ENCODE assay signal across 16 cellular contexts in the genomic region with DNA sequence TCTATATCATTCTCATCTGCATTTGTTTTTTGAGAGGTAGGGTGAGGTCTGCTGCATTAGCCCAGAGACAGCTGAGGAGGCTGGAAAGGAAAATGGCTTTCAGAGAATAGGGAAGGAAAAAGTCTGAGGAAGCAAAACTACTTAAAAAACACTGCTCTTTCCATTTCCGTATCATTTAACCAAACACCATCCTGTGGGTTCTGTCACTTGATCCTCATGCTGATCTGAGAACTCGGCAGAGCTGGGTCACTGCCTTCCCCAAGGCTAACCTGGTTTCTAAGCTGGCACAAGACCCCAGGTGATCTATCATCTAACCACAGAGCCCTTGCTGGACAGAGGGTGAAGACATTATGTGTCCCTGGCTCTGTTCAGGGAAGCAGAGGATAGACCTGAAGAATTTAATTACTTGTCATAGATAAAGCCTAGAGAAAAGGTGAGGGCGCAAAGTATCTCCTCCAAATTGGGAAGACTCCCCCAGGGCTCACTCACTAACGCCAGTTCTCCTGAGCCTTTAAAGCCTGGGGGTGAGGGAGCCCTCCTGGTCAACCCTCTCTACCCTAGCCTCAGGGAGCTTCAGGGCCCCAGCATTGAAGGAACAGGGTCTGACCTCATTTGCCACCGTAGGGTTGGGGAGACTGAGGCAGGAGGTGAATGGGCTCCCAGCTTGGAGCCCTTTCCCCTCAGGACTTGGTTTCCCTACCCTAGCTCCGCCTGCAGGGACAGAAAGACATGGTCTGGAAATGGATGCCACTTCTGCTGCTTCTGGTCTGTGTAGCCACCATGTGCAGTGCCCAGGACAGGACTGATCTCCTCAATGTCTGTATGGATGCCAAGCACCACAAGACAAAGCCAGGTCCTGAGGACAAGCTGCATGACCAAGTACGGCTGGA. TPM values are rescaled to one million over a fixed set of nuclear protein-coding genes. Genes with fewer than 3 reads are reported as not detected.
DNase-seq lines count a peak whose midpoint lies in the region; ATAC-seq and TF ChIP-seq lines count a peak whose summit lies in the region.
"Had no signal": no experiment of that assay in that cellular context is flagged by ENCODE, and none has a peak within 500 bp of the region (broad histone marks: within the 10 kb centered on the region; RNA-seq: fewer than 3 reads in every experiment).

No MANE protein-coding gene starts in this region.

- ATAC-seq in activated CD8-positive, alpha-beta T cell treated with anti-CD3 and anti-CD28 coated beads, Interleukin-2, amount 10 ng/mL, durations not matched to agents 7 days and 5 days: peak; percentile 46
- no peak for ATAC-seq in activated CD8-positive, alpha-beta T cell treated with anti-CD3 and anti-CD28 coated beads for 36 hours
- no peak for ATAC-seq in left lobe of liver
- ATAC-seq: GM12878; naive thymus-derived CD4-positive, alpha-beta T cell had no signal

- no peaks in the 10 kb centered on the region for H3K9me3 Mint-ChIP-seq in activated CD8-positive, alpha-beta T cell treated with anti-CD3 and anti-CD28 coated beads, Interleukin-2, amount 10 ng/mL, durations not matched to agents 7 days and 5 days (ENCODE audit: insufficient read depth)
- no peaks in the 10 kb centered on the region for H3K9me3 Mint-ChIP-seq in activated CD8-positive, alpha-beta T cell treated with anti-CD3 and anti-CD28 coated beads for 36 hours
- H3K9me3 Mint-ChIP-seq in T-helper 2 cell treated with Interferon-gamma antibody and Interleukin-4, amounts not matched to agents 5 μg/mL and 100 μg/mL, for 36 hours: no peaks in the 10 kb centered on the region
- H3K9me3 Mint-ChIP-seq: activated CD4-positive, alpha-beta memory T cell treated with anti-CD3 and anti-CD28 coated beads for 36 hours had no signal

- TF ChIP-seq CTCF in activated CD8-positive, alpha-beta T cell treated with anti-CD3 and anti-CD28 coated beads for 36 hours (IDR thresholded peaks at IDR 0.05): no peak

- no peak overlapping the region for H3K4me3 Mint-ChIP-seq in activated CD8-positive, alpha-beta T cell treated with anti-CD3 and anti-CD28 coated beads, Interleukin-2, amount 10 ng/mL, durations not matched to agents 7 days and 5 days
- H3K4me3 Mint-ChIP-seq in activated CD8-positive, alpha-beta T cell treated with anti-CD3 and anti-CD28 coated beads for 36 hours: no peak overlapping the region
- H3K4me3 Mint-ChIP-seq in T-helper 2 cell treated with Interferon-gamma antibody and Interleukin-4, amounts not matched to agents 5 μg/mL and 100 μg/mL, for 36 hours: peak overlapping the region; percentile 44
- H3K4me3 Mint-ChIP-seq: activated CD4-positive, alpha-beta memory T cell treated with anti-CD3 and anti-CD28 coated beads for 36 hours had no signal

- no peaks in the 10 kb centered on the region for H3K36me3 Mint-ChIP-seq in activated CD8-positive, alpha-beta T cell treated with anti-CD3 and anti-CD28 coated beads, Interleukin-2, amount 10 ng/mL, durations not matched to agents 7 days and 5 days (ENCODE audit: low read depth)
- H3K36me3 Mint-ChIP-seq in activated CD8-positive, alpha-beta T cell treated with anti-CD3 and anti-CD28 coated beads for 36 hours (ENCODE audit: low read depth): no peaks in the 10 kb centered on the region
- H3K36me3 Mint-ChIP-seq in T-helper 2 cell treated with Interferon-gamma antibody and Interleukin-4, amounts not matched to agents 5 μg/mL and 100 μg/mL, for 36 hours (ENCODE audit: low read depth): no peaks in the 10 kb centered on the region
- H3K36me3 Mint-ChIP-seq: activated CD4-positive, alpha-beta memory T cell treated with anti-CD3 and anti-CD28 coated beads for 36 hours; naive thymus-derived CD4-positive, alpha-beta T cell had no signal

- POLR2A ChIA-PET in activated CD8-positive, alpha-beta T cell treated with anti-CD3 and anti-CD28 coated beads, Interleukin-2, amount 10 ng/mL, durations not matched to agents 7 days and 5 days (lab: Charles Lee): no interaction called here
- POLR2A ChIA-PET in activated CD8-positive, alpha-beta T cell treated with anti-CD3 and anti-CD28 coated beads for 36 hours (lab: Charles Lee): no interaction called here

- peaks cover 23% of the 10 kb centered on the region for H3K27me3 Mint-ChIP-seq in activated CD8-positive, alpha-beta T cell treated with anti-CD3 and anti-CD28 coated beads, Interleukin-2, amount 10 ng/mL, durations not matched to agents 7 days and 5 days (ENCODE audit: low read depth)
- H3K27me3 Mint-ChIP-seq in activated CD8-positive, alpha-beta T cell treated with anti-CD3 and anti-CD28 coated beads for 36 hours: peaks cover 14% of the 10 kb centered on the region
- peaks cover 35% of the 10 kb centered on the region for H3K27me3 Mint-ChIP-seq in T-helper 2 cell treated with Interferon-gamma antibody and Interleukin-4, amounts not matched to agents 5 μg/mL and 100 μg/mL, for 36 hours (ENCODE audit: low read depth)

- intact Hi-C loops in activated CD8-positive, alpha-beta T cell treated with anti-CD3 and anti-CD28 coated beads for 36 hours (cut with micrococcal nuclease): no loop called here

- H3K27ac Mint-ChIP-seq in activated CD8-positive, alpha-beta T cell treated with anti-CD3 and anti-CD28 coated beads, Interleukin-2, amount 10 ng/mL, durations not matched to agents 7 days and 5 days: peak overlapping the region; percentile 56
- no peak overlapping the region for H3K27ac Mint-ChIP-seq in activated CD8-positive, alpha-beta T cell treated with anti-CD3 and anti-CD28 coated beads for 36 hours
- peak overlapping the region; percentile 37 for H3K27ac Mint-ChIP-seq in T-helper 2 cell treated with Interferon-gamma antibody and Interleukin-4, amounts not matched to agents 5 μg/mL and 100 μg/mL, for 36 hours
- H3K27ac Mint-ChIP-seq: activated CD4-positive, alpha-beta memory T cell treated with anti-CD3 and anti-CD28 coated beads for 36 hours; naive thymus-derived CD4-positive, alpha-beta T cell had no signal

- DNase-seq in activated CD8-positive, alpha-beta T cell treated with anti-CD3 and anti-CD28 coated beads, Interleukin-2, amount 10 ng/mL, durations not matched to agents 7 days and 5 days: no peak
- no peak for DNase-seq in activated CD8-positive, alpha-beta T cell treated with anti-CD3 and anti-CD28 coated beads for 36 hours
- no peak for DNase-seq in T-helper 2 cell treated with Interferon-gamma antibody and Interleukin-4, amounts not matched to agents 5 μg/mL and 100 μg/mL, for 36 hours (ENCODE audit: low spot score)
- DNase-seq in left lobe of liver (ENCODE audit: low spot score): peak; percentile 32
- DNase-seq in substantia nigra (lab: John Stamatoyannopoulos, UW): no peak
- DNase-seq in COLO668 (lab: John Stamatoyannopoulos, UW; ENCODE audit: unreplicated experiment): no peak
- DNase-seq in stimulated activated CD4-positive, alpha-beta T cell treated with anti-CD3 and anti-CD28 coated beads, Interleukin-2, amount 100 ng/mL, for 24 hours: no peak
- no peak for DNase-seq in activated gamma-delta T cell (lab: John Stamatoyannopoulos, UW)
- DNase-seq: activated CD4-positive, alpha-beta memory T cell treated with anti-CD3 and anti-CD28 coated beads for 36 hours; activated naive CD4-positive, alpha-beta T cell treated with anti-CD3 and anti-CD28 coated beads, Interleukin-2, amount 50 U/mL, for 16 hours; NCI-H146; NK-92 treated with Interleukin-12 subunit alpha and Interleukin-12 subunit beta, amount 100 ng/mL, for 24 hours; small intestine had no signal

- peaks cover 33% of the 10 kb centered on the region for H3K4me1 Mint-ChIP-seq in activated CD8-positive, alpha-beta T cell treated with anti-CD3 and anti-CD28 coated beads, Interleukin-2, amount 10 ng/mL, durations not matched to agents 7 days and 5 days (ENCODE audit: low read depth)
- peaks cover 16% of the 10 kb centered on the region for H3K4me1 Mint-ChIP-seq in activated CD8-positive, alpha-beta T cell treated with anti-CD3 and anti-CD28 coated beads for 36 hours (ENCODE audit: low read depth)
- peaks cover 17% of the 10 kb centered on the region for H3K4me1 Mint-ChIP-seq in T-helper 2 cell treated with Interferon-gamma antibody and Interleukin-4, amounts not matched to agents 5 μg/mL and 100 μg/mL, for 36 hours (ENCODE audit: low read depth)

- H3K27ac ChIP-seq in substantia nigra (ENCODE audit: low read depth, low read length, poor library complexity, severe bottlenecking): peak overlapping the region; percentile 41

- CTCF ChIA-PET in activated CD8-positive, alpha-beta T cell treated with anti-CD3 and anti-CD28 coated beads, Interleukin-2, amount 10 ng/mL, durations not matched to agents 7 days and 5 days (lab: Charles Lee): no interaction called here
- CTCF ChIA-PET in activated CD8-positive, alpha-beta T cell treated with anti-CD3 and anti-CD28 coated beads for 36 hours (lab: Charles Lee): no interaction called here

RNA-seq across cellular contexts. Expression of a gene that starts 1.5 kb away (rescaled TPM):
- total RNA-seq in activated CD8-positive, alpha-beta T cell treated with anti-CD3 and anti-CD28 coated beads, Interleukin-2, amount 10 ng/mL, durations not matched to agents 7 days and 5 days: not detected
- not detected for total RNA-seq in activated CD8-positive, alpha-beta T cell treated with anti-CD3 and anti-CD28 coated beads for 36 hours
- 5.8 TPM for total RNA-seq in left lobe of liver
- total RNA-seq: activated CD4-positive, alpha-beta memory T cell treated with anti-CD3 and anti-CD28 coated beads for 36 hours; fibroblast of lung had no signal

RNA-seq across cellular contexts. Expression of a gene that starts 6.5 kb away (rescaled TPM):
- total RNA-seq in activated CD8-positive, alpha-beta T cell treated with anti-CD3 and anti-CD28 coated beads, Interleukin-2, amount 10 ng/mL, durations not matched to agents 7 days and 5 days: 100 to 1,000 TPM; 141 to 147 TPM
- total RNA-seq in activated CD8-positive, alpha-beta T cell treated with anti-CD3 and anti-CD28 coated beads for 36 hours: 10 to 100 TPM; 75.9 to 78.4 TPM
- 56.3 TPM for total RNA-seq in left lobe of liver

RNA-seq across cellular contexts. Expression of a gene that starts 25.9 kb away (rescaled TPM):
- total RNA-seq in activated CD8-positive, alpha-beta T cell treated with anti-CD3 and anti-CD28 coated beads, Interleukin-2, amount 10 ng/mL, durations not matched to agents 7 days and 5 days: not detected
- not detected for total RNA-seq in activated CD8-positive, alpha-beta T cell treated with anti-CD3 and anti-CD28 coated beads for 36 hours
- total RNA-seq in left lobe of liver: not detected
- total RNA-seq: activated CD4-positive, alpha-beta memory T cell treated with anti-CD3 and anti-CD28 coated beads for 36 hours; fibroblast of lung; GM12878; naive thymus-derived CD4-positive, alpha-beta T cell had no signal

RNA-seq across cellular contexts. Expression of a gene that starts 26.2 kb away (rescaled TPM):
- not detected for total RNA-seq in activated CD8-positive, alpha-beta T cell treated with anti-CD3 and anti-CD28 coated beads, Interleukin-2, amount 10 ng/mL, durations not matched to agents 7 days and 5 days
- total RNA-seq in activated CD8-positive, alpha-beta T cell treated with anti-CD3 and anti-CD28 coated beads for 36 hours: not detected
- not detected for total RNA-seq in left lobe of liver
- total RNA-seq: activated CD4-positive, alpha-beta memory T cell treated with anti-CD3 and anti-CD28 coated beads for 36 hours; fibroblast of lung; GM12878; naive thymus-derived CD4-positive, alpha-beta T cell had no signal
